ENCODE assay signal across 9 cellular contexts in genomic region chr1:211415700-211416099, GRCh38.
A peak's percentile ranks its signal among the peaks of the same experiment; 100 is the strongest.
DNase-seq lines count a peak whose midpoint lies in the region; ATAC-seq, FAIRE-seq and TF ChIP-seq lines count a peak whose summit lies in the region.
"Had no signal": no experiment of that assay in that cellular context is flagged by ENCODE, and none has a peak within 500 bp of the region (broad histone marks: within the 10 kb centered on the region; RNA-seq: fewer than 3 reads in every experiment).

No MANE protein-coding gene starts in this region.

- H4K20me1 ChIP-seq in H9 (ENCODE audit: control insufficient read depth, insufficient read depth, insufficient read length): no peaks in the 10 kb centered on the region

- H3K9me3 Mint-ChIP-seq in H9: peaks cover 9 to 19% of the 10 kb centered on the region in 2 experiments; a peak in 2 of 5 replicates
- no peaks in the 10 kb centered on the region for H3K9me3 Mint-ChIP-seq in activated naive CD8-positive, alpha-beta T cell (ENCODE audit: low read depth)
- peaks cover 30% of the 10 kb centered on the region for H3K9me3 Mint-ChIP-seq in mesothelial cell of epicardium

- H3K4me1 Mint-ChIP-seq in H9 (peaks cover 19 to 22% of the 10 kb centered on the region in 2 experiments), mesothelial cell of epicardium (peaks cover 5% of the 10 kb centered on the region)
- H3K4me1 Mint-ChIP-seq in activated naive CD8-positive, alpha-beta T cell (ENCODE audit: low read depth): peaks cover 14% of the 10 kb centered on the region

- H2BK120ac ChIP-seq in H9 (ENCODE audit: low read depth, low read length, poor library complexity, severe bottlenecking): no peak overlapping the region

- H3K27me3 Mint-ChIP-seq in H9 (ENCODE audit: low read depth) (peaks cover 7% of the 10 kb centered on the region), mesothelial cell of epicardium (ENCODE audit: low read depth) (no peaks in the 10 kb centered on the region)
- H3K27me3 Mint-ChIP-seq in activated naive CD8-positive, alpha-beta T cell: no peaks in the 10 kb centered on the region

- no peak overlapping the region for H3K27ac ChIP-seq in H9 (ENCODE audit: insufficient read length, low read depth, low read length)
- H3K27ac ChIP-seq in gastroesophageal sphincter: no peak overlapping the region

- no peak for DNase-seq in AG10803 (ENCODE audit: low read depth)
- no peak for DNase-seq in H9
- DNase-seq in mesothelial cell of epicardium (ENCODE audit: low spot score in 2 of 2, unreplicated experiment in 2 of 2): no peak
- DNase-seq in GM10266 (ENCODE audit: extremely low spot score): no peak
- no peak for DNase-seq in D721Med (ENCODE audit: insufficient read length, low spot score)
- DNase-seq in cerebellum (ENCODE audit: low spot score): no peak
- DNase-seq: DND-41 had no signal

- no peak overlapping the region for H2BK20ac ChIP-seq in H9 (ENCODE audit: low read depth, low read length, poor library complexity, severe bottlenecking)

- H2BK15ac ChIP-seq in H9 (ENCODE audit: low read depth, low read length): no peak overlapping the region

- no peak overlapping the region for H3K4me2 ChIP-seq in H9 (ENCODE audit: insufficient read depth, insufficient read length, low read length)

- no peak overlapping the region for H3K27ac Mint-ChIP-seq in H9
- H3K27ac Mint-ChIP-seq in activated naive CD8-positive, alpha-beta T cell: peak overlapping the region; percentile 86
- H3K27ac Mint-ChIP-seq in mesothelial cell of epicardium: peak overlapping the region; percentile 59

- no peak overlapping the region for H3K56ac ChIP-seq in H9 (ENCODE audit: insufficient read length, low read depth, low read length)

- no peaks in the 10 kb centered on the region for H3K36me3 ChIP-seq in gastroesophageal sphincter

- H4K5ac ChIP-seq in H9 (ENCODE audit: insufficient read length, low read depth, low read length): no peak overlapping the region

- no CpG with 5 or more reads among the region's 2 CpGs for whole genome bisulfite sequencing in H9 (ENCODE audit: extremely low coverage, insufficient read length, low lambda C conversion rate)
- 90 to 93% methylated on average over 2 of the region's 2 CpGs for WGBS in gastroesophageal sphincter (ENCODE audit: low coverage in 1 of 2), 2 donors

- no peak overlapping the region for H2AFZ ChIP-seq in H9 (ENCODE audit: low read length)

- H3K4me1 ChIP-seq in H9 (ENCODE audit: insufficient read depth, low read length): peaks cover 5% of the 10 kb centered on the region; the same call in 1 of the 2 replicates
- H3K4me1 ChIP-seq in gastroesophageal sphincter: peaks cover 0 to 7% (median 0%) of the 10 kb centered on the region in 3 donors

- H3K79me1 ChIP-seq in H9 (ENCODE audit: insufficient read depth, low read depth, low read length, poor library complexity, severe bottlenecking): no peaks in the 10 kb centered on the region

- TF ChIP-seq CTCF in AG10803 (conservative IDR thresholded peaks at IDR 0.05; ENCODE audit: low read length) (no peak), H9 (conservative IDR thresholded peaks at IDR 0.05) (no peak), mesothelial cell of epicardium (IDR thresholded peaks at IDR 0.05; ENCODE audit: unreplicated experiment) (no peak), GM10266 (IDR thresholded peaks at IDR 0.05; ENCODE audit: control insufficient read depth, insufficient read depth, low read depth, missing control alignments) (no peak), D721Med (IDR thresholded peaks at IDR 0.05; ENCODE audit: insufficient read depth, missing control alignments) (no peak), gastroesophageal sphincter (IDR thresholded peaks at IDR 0.05) (no peak)

- H3K27me3 ChIP-seq in H9 (ENCODE audit: insufficient read depth, low read length) (no peaks in the 10 kb centered on the region; the same call in 1 of the 2 replicates), gastroesophageal sphincter (no peaks in the 10 kb centered on the region)

- H3K36me3 Mint-ChIP-seq in H9 (ENCODE audit: insufficient read depth in 1 of 3, low read depth in 3 of 3) (peaks cover 5 to 33% (median 13%) of the 10 kb centered on the region in 3 experiments; a peak in 6 of 7 replicates), mesothelial cell of epicardium (peaks cover 15% of the 10 kb centered on the region)
- H3K36me3 Mint-ChIP-seq in activated naive CD8-positive, alpha-beta T cell: peaks cover 7% of the 10 kb centered on the region

- no peak overlapping the region for H3K14ac ChIP-seq in H9 (ENCODE audit: insufficient read depth, low read length)

- no peak for TF ChIP-seq EP300 in gastroesophageal sphincter (IDR thresholded peaks at IDR 0.05)

- TF ChIP-seq POLR2A in gastroesophageal sphincter (IDR thresholded peaks at IDR 0.05): no peak

- no peak overlapping the region for H4K91ac ChIP-seq in H9 (ENCODE audit: insufficient read length, low read depth, low read length)

- H3K79me2 ChIP-seq in H9 (ENCODE audit: insufficient read depth, low read length): no peaks in the 10 kb centered on the region

- H3K23ac ChIP-seq in H9 (ENCODE audit: insufficient read length, low read depth, low read length): no peak overlapping the region

- H3K9ac ChIP-seq in H9 (ENCODE audit: extremely low read depth, insufficient read length, low read length): no peak overlapping the region

- peaks cover 4% of the 10 kb centered on the region for H3K23me2 ChIP-seq in H9 (ENCODE audit: insufficient read length, low read depth, low read length, poor library complexity, severe bottlenecking)

- peak overlapping the region; percentile 64 to 66 for H3K4me3 Mint-ChIP-seq in H9
- H3K4me3 Mint-ChIP-seq in activated naive CD8-positive, alpha-beta T cell: peak overlapping the region; percentile 82
- H3K4me3 Mint-ChIP-seq in mesothelial cell of epicardium: peak overlapping the region; percentile 65

- ATAC-seq in gastroesophageal sphincter: no peak

- H3K18ac ChIP-seq in H9 (ENCODE audit: insufficient read length, low read depth, low read length): no peak overlapping the region

- no peak overlapping the region for H2AK5ac ChIP-seq in H9 (ENCODE audit: insufficient read length, low read length)

- H3K9me3 ChIP-seq in H9 (ENCODE audit: control insufficient read depth, low read depth, low read length) (no peaks in the 10 kb centered on the region), gastroesophageal sphincter (no peaks in the 10 kb centered on the region)

- H2BK12ac ChIP-seq in H9 (ENCODE audit: insufficient read length, low read depth, low read length): no peak overlapping the region

- no peak overlapping the region for H3K4ac ChIP-seq in H9 (ENCODE audit: low read depth, low read length)

- H4K8ac ChIP-seq in H9 (replicated peaks; ENCODE audit: insufficient read length, low read depth, low read length): no peak overlapping the region

- H3K4me3 ChIP-seq in AG10803 (ENCODE audit: low read length) (peak overlapping the region; percentile 15; the same call in 1 of the 2 replicates), gastroesophageal sphincter (no peak overlapping the region)

- H2BK5ac ChIP-seq in H9 (ENCODE audit: insufficient read length, low read length): no peak overlapping the region

- H3T11ph ChIP-seq in H9 (ENCODE audit: low read length): no peak overlapping the region

- no peak for FAIRE-seq in D721Med (lab: Jason Lieb, UNC)

Comparison
In these comparisons a context has a peak if more than half of its experiments do, and no peak if none do; other contexts are left out.
1. H3K27ac Mint-ChIP-seq: peak in activated naive CD8-positive, alpha-beta T cell (single experiment) and mesothelial cell of epicardium (single experiment); none in H9 (0 of 3).
2. Peak in every context shown above with its lines, with median percentiles within 50 percentile points of each other: H3K4me3 Mint-ChIP-seq.